Comparison of ENCODE assay signal across 23 cellular contexts in the genomic region with DNA sequence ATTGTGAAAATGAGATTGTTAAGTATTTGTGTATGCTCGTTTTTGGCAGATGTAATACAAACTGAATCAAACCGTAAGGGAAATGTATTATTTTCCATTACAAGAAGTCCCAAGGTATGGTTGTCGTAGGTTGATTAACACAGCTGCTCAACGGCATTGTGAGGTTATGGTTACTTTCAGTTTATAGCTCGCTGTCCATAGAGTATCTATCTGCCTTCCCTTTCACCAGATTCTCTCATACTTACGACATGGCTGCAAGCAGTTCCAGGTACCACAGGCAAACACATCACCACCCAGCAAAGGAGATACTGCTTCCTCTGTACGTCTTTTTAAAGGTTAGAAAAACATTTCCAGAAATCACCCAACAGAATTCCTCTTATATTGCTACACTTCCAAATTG.
A peak's percentile ranks its signal among the peaks of the same experiment; 100 is the strongest.
DNase-seq lines count a peak whose midpoint lies in the region; ATAC-seq and TF ChIP-seq lines count a peak whose summit lies in the region.
"Had no signal": no experiment of that assay in that cellular context is flagged by ENCODE, and none has a peak within 500 bp of the region (broad histone marks: within the 10 kb centered on the region; RNA-seq: fewer than 3 reads in every experiment).

No MANE protein-coding gene starts in this region.

- no peaks in the 10 kb centered on the region for H3K27me3 ChIP-seq in PC-9 (ENCODE audit: insufficient read depth, low read depth)
- H3K27me3 ChIP-seq: BE2C had no signal

- no TSS peak for BruUV-seq in PC-9 (replicated peaks; lab: Mats Ljungman, UMichigan)

- H3K27ac ChIP-seq in PC-9 = no peak overlapping the region
- H3K27ac ChIP-seq: HL-60, RWPE1, SK-N-MC had no signal

- no peaks in the 10 kb centered on the region for H3K9me2 ChIP-seq in PC-9 (ENCODE audit: insufficient read depth)

- 0 out of 2 replicates have a peak overlapping the region, but pooled peaks have one; percentile 34 for H3K4me2 ChIP-seq in PC-9

- 0 out of 2 replicates have a peak, but pooled peaks cover 7% of the 10 kb centered on the region for H3K4me1 ChIP-seq in PC-9 (replicated peaks; ENCODE audit: insufficient read depth)

- intact Hi-C loops in PC-9 (cut with micrococcal nuclease; ENCODE audit: unreplicated experiment) = loop anchor here (10.0 kb wide), 1 partner anchor 122 kb away; no protein-coding TSS in a partner anchor

- no peaks in the 10 kb centered on the region for H3K9me3 ChIP-seq in PC-9 (ENCODE audit: insufficient read depth, low read depth)
- H3K9me3 ChIP-seq: BE2C had no signal

- no peaks in the 10 kb centered on the region for H3F3A ChIP-seq in PC-9 (ENCODE audit: insufficient read depth, low read depth)

- peak; percentile 65 for ATAC-seq in GM18867 (IDR thresholded peaks at IDR 0.05; ENCODE audit: unreplicated experiment)
- ATAC-seq in HG03469 (IDR thresholded peaks at IDR 0.05; ENCODE audit: unreplicated experiment) = no peak
- ATAC-seq in GM18868 (IDR thresholded peaks at IDR 0.05; ENCODE audit: unreplicated experiment) = no peak
- ATAC-seq in GM21576 (IDR thresholded peaks at IDR 0.05; ENCODE audit: unreplicated experiment) = no peak

- CTCF ChIA-PET in PC-9 (lab: Charles Lee) = no interaction called here

- H3K36me3 ChIP-seq in PC-9 (ENCODE audit: low read depth) = no peaks in the 10 kb centered on the region

- DNase-seq in NCI-H187 treated with DMSO at 0.1 percent for 48 hours (lab: John Stamatoyannopoulos, UW) = peak; percentile 27
- DNase-seq in NCI-H187 (lab: John Stamatoyannopoulos, UW) = no peak
- DNase-seq in PC-9 = no peak
- DNase-seq in fibroblast of peridontal ligament (ENCODE audit: extremely low read depth) = peak; percentile 8
- DNase-seq: 8988T; BE2C; CD4-positive, CD25-positive, alpha-beta regulatory T cell; DMS79; KBM-7; NCI-H1105; NCI-H146; NCI-H2107; NCI-H345; NCI-H524; SHP77 treated with DMSO at 0.1 percent for 48 hours; T-helper 2 cell had no signal

- POLR2A ChIA-PET in PC-9 (lab: Charles Lee; ENCODE audit: unreplicated experiment) = no interaction called here

- H3K4me3 ChIP-seq in PC-9 = peak overlapping the region; percentile 9; the same call in 1 of the 2 replicates
- H3K4me3 ChIP-seq: SK-N-MC had no signal

- no peaks in the 10 kb centered on the region for H4K20me1 ChIP-seq in PC-9 (ENCODE audit: insufficient read depth)

- H2AFZ ChIP-seq in PC-9 = no peak overlapping the region

- TF ChIP-seq CTCF in PC-9 (conservative IDR thresholded peaks at IDR 0.05) = no peak

- no peaks in the 10 kb centered on the region for H3K79me2 ChIP-seq in PC-9 (ENCODE audit: low read depth)

Comparison
In these comparisons a context has a peak if more than half of its experiments do, and no peak if none do; other contexts are left out.
1. DNase-seq: peak in NCI-H187 treated with DMSO at 0.1 percent for 48 hours (single experiment) and fibroblast of peridontal ligament (single experiment); none in NCI-H187 (0 of 2) and PC-9 (0 of 2).